Comparison of ENCODE assay signal across 1 cellular context in the genomic region with DNA sequence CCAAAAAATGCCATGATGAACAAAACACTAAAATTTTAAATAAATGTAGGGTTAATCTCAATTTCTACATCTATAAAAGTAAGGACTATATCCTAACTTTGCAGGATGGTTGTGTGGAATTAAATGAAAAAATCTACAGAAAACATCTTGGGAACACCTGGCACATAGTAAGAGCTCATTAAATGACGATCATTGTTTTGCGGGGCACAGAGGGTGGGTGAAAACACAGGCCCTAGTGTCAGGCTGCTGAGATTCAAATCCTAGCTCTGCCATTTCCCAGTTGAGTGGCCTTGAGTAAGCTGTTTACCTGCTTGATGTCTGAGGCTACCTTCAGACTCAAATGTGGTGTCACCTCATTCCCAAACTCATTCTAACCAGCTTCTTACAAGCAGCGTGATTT.
TF ChIP-seq lines count a peak whose summit lies in the region.

No MANE protein-coding gene starts in this region.

TF ChIP-seq in HEK293, 187 proteins besides CTCF, POLR2A, EP300 and RAD21:
- TF ChIP-seq ZNF664 (tag by site-specific recombination; IDR thresholded peaks at IDR 0.05), result peak; percentile 51; the same call in 1 of the 2 replicates
- no peak for TF ChIP-seq ZNF140 (tag by site-specific recombination; IDR thresholded peaks at IDR 0.05)
